Comparison of ENCODE assay signal across 1 cellular context in the genomic region with DNA sequence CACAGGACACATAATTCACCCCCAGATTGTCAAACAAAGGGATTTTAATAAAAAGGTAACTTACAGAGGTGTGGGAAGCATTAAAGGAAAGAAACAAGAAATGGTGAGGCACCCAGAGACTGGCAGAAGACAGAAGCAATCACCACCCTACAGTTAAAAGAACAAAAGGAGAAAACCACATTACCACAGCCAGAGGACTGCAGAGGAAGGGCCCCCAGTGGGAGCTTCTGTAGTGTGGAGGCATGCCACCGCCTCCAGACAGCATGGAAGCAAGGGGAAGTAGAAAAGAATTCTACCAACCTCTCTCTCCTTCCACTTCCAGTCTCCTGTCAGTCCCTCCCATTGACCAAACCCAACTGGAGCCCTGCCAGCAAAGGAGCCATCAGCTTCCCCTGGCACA. TPM values are rescaled to one million over a fixed set of nuclear protein-coding genes. Genes with fewer than 3 reads are reported as not detected.
"Had no signal": no experiment of that assay in that cellular context is flagged by ENCODE, and none has a peak within 500 bp of the region (broad histone marks: within the 10 kb centered on the region; RNA-seq: fewer than 3 reads in every experiment).

No MANE protein-coding gene starts in this region.

RNA-seq across cellular contexts. Expression of a gene that starts 4.4 kb away (rescaled TPM):
- total RNA-seq: GM12878 had no signal
- polyA plus RNA-seq: GM12878 had no signal
